In the genomic region with DNA sequence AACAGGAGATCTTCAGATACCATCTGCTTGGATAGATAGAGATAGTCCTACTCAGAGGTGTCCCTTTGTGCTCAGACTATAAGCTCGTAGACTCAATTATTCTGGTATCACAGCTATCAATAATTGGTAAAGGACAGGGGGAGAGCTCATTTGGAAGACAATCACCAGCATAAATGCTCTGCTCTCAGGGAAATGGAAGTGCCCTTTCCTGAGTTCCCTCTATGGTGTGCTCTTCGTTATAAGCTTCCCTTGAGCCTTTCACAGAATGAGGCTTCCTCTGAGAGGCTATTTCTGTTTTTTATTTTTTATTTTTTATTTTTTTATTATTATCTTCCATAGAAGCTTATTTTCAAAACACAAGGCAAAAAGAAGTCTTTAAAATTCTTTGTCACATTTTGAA, we compare ENCODE assay signal across 2 cellular contexts.
TF ChIP-seq lines count a peak whose summit lies in the region.

No MANE protein-coding gene starts in this region.

TF ChIP-seq in GM23338, 12 proteins besides CTCF, POLR2A, EP300 and RAD21:
- TF ChIP-seq, protein P1, sequence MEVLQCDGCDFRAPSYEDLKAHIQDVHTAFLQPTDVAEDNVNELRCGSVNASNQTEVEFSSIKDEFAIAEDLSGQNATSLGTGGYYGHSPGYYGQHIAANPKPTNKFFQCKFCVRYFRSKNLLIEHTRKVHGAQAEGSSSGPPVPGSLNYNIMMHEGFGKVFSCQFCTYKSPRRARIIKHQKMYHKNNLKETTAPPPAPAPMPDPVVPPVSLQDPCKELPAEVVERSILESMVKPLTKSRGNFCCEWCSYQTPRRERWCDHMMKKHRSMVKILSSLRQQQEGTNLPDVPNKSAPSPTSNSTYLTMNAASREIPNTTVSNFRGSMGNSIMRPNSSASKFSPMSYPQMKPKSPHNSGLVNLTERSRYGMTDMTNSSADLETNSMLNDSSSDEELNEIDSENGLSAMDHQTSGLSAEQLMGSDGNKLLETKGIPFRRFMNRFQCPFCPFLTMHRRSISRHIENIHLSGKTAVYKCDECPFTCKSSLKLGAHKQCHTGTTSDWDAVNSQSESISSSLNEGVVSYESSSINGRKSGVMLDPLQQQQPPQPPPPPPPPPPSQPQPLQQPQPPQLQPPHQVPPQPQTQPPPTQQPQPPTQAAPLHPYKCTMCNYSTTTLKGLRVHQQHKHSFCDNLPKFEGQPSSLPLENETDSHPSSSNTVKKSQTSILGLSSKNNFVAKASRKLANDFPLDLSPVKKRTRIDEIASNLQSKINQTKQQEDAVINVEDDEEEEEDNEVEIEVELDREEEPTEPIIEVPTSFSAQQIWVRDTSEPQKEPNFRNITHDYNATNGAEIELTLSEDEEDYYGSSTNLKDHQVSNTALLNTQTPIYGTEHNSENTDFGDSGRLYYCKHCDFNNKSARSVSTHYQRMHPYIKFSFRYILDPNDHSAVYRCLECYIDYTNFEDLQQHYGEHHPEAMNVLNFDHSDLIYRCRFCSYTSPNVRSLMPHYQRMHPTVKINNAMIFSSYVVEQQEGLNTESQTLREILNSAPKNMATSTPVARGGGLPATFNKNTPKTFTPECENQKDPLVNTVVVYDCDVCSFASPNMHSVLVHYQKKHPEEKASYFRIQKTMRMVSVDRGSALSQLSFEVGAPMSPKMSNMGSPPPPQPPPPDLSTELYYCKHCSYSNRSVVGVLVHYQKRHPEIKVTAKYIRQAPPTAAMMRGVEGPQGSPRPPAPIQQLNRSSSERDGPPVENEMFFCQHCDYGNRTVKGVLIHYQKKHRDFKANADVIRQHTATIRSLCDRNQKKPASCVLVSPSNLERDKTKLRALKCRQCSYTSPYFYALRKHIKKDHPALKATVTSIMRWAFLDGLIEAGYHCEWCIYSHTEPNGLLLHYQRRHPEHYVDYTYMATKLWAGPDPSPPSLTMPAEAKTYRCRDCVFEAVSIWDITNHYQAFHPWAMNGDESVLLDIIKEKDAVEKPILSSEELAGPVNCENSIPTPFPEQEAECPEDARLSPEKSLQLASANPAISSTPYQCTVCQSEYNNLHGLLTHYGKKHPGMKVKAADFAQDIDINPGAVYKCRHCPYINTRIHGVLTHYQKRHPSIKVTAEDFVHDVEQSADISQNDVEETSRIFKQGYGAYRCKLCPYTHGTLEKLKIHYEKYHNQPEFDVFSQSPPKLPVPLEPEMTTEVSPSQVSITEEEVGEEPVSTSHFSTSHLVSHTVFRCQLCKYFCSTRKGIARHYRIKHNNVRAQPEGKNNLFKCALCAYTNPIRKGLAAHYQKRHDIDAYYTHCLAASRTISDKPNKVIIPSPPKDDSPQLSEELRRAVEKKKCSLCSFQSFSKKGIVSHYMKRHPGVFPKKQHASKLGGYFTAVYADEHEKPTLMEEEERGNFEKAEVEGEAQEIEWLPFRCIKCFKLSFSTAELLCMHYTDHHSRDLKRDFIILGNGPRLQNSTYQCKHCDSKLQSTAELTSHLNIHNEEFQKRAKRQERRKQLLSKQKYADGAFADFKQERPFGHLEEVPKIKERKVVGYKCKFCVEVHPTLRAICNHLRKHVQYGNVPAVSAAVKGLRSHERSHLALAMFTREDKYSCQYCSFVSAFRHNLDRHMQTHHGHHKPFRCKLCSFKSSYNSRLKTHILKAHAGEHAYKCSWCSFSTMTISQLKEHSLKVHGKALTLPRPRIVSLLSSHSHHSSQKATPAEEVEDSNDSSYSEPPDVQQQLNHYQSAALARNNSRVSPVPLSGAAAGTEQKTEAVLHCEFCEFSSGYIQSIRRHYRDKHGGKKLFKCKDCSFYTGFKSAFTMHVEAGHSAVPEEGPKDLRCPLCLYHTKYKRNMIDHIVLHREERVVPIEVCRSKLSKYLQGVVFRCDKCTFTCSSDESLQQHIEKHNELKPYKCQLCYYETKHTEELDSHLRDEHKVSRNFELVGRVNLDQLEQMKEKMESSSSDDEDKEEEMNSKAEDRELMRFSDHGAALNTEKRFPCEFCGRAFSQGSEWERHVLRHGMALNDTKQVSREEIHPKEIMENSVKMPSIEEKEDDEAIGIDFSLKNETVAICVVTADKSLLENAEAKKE (CRISPR knock-in tag; IDR thresholded peaks at IDR 0.05) = 0 out of 2 replicates have a peak, but pooled peaks have one; percentile 44
- no peak for TF ChIP-seq EZH2phosphoT487 (IDR thresholded peaks at IDR 0.05; ENCODE audit: unreplicated experiment)
- TF ChIP-seq STAT1 (IDR thresholded peaks at IDR 0.05; ENCODE audit: unreplicated experiment) = no peak
- TF ChIP-seq ZNF114 (CRISPR knock-in tag; IDR thresholded peaks at IDR 0.05) = no peak
- no peak for TF ChIP-seq JUNB (IDR thresholded peaks at IDR 0.05; ENCODE audit: unreplicated experiment)
- TF ChIP-seq, protein P2, sequence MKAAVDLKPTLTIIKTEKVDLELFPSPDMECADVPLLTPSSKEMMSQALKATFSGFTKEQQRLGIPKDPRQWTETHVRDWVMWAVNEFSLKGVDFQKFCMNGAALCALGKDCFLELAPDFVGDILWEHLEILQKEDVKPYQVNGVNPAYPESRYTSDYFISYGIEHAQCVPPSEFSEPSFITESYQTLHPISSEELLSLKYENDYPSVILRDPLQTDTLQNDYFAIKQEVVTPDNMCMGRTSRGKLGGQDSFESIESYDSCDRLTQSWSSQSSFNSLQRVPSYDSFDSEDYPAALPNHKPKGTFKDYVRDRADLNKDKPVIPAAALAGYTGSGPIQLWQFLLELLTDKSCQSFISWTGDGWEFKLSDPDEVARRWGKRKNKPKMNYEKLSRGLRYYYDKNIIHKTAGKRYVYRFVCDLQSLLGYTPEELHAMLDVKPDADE (IDR thresholded peaks at IDR 0.05) = no peak

TF ChIP-seq in WTC11, 78 proteins besides CTCF, POLR2A, EP300 and RAD21 (continued from another document):
- TF ChIP-seq, protein P3, sequence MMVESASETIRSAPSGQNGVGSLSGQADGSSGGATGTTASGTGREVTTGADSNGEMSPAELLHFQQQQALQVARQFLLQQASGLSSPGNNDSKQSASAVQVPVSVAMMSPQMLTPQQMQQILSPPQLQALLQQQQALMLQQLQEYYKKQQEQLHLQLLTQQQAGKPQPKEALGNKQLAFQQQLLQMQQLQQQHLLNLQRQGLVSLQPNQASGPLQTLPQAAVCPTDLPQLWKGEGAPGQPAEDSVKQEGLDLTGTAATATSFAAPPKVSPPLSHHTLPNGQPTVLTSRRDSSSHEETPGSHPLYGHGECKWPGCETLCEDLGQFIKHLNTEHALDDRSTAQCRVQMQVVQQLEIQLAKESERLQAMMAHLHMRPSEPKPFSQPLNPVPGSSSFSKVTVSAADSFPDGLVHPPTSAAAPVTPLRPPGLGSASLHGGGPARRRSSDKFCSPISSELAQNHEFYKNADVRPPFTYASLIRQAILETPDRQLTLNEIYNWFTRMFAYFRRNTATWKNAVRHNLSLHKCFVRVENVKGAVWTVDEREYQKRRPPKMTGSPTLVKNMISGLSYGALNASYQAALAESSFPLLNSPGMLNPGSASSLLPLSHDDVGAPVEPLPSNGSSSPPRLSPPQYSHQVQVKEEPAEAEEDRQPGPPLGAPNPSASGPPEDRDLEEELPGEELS (CRISPR knock-in tag; IDR thresholded peaks at IDR 0.05) = no peak
- no peak for TF ChIP-seq ZNF416 (CRISPR knock-in tag; IDR thresholded peaks at IDR 0.05)
- no peak for TF ChIP-seq HMGA2 (CRISPR knock-in tag; IDR thresholded peaks at IDR 0.05)
- TF ChIP-seq, protein P4, sequence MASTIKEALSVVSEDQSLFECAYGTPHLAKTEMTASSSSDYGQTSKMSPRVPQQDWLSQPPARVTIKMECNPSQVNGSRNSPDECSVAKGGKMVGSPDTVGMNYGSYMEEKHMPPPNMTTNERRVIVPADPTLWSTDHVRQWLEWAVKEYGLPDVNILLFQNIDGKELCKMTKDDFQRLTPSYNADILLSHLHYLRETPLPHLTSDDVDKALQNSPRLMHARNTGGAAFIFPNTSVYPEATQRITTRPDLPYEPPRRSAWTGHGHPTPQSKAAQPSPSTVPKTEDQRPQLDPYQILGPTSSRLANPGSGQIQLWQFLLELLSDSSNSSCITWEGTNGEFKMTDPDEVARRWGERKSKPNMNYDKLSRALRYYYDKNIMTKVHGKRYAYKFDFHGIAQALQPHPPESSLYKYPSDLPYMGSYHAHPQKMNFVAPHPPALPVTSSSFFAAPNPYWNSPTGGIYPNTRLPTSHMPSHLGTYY (CRISPR knock-in tag; IDR thresholded peaks at IDR 0.05) = no peak
- TF ChIP-seq CREM (CRISPR knock-in tag; IDR thresholded peaks at IDR 0.05) = no peak
